Comparison of ENCODE assay signal across 20 cellular contexts in the genomic region with DNA sequence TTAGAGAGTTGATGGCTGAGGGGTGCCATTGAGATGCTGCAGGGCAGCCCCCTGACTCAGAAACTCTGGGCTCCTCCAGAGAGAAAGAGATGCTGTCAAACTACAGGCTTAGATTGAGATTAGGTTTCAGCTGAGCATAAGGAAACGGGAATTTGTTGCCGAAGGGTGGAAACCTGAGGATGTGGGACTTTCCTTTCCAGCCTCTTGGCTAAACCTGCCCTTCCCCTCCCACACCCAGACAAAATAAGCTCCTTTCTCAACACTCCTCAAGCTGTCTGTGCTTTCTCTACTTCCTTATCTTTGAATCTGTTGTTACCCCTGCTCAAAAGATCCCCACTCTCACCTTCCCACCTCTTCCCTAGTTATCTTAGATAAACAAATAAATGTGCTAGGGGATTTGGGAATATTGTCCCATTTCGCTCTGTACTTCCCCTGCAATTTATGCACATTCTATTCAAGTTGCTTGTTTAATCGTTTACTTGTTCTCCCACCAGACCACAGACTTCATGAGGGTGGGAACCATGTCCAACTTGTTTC. TPM values are rescaled to one million over a fixed set of nuclear protein-coding genes. Genes with fewer than 3 reads are reported as not detected.
"Had no signal": no experiment of that assay in that cellular context is flagged by ENCODE, and none has a peak within 500 bp of the region (broad histone marks: within the 10 kb centered on the region; RNA-seq: fewer than 3 reads in every experiment).

No MANE protein-coding gene starts in this region.

- H3K4me1 Mint-ChIP-seq: activated naive CD4-positive, alpha-beta T cell treated with anti-CD3 and anti-CD28 coated beads, Interleukin-2, amount 10 ng/mL, durations not matched to agents 7 days and 5 days; stimulated activated effector memory CD8-positive, alpha-beta T cell treated with anti-CD3 and anti-CD28 coated beads, Interleukin-12 subunit alpha, Interleukin-12 subunit beta, amount 100 ng/mL, for 72 hours had no signal

- H3K27ac ChIP-seq: brain microvascular endothelial cell, left lung, ovary, sigmoid colon, thoracic aorta, VCaP had no signal

- H3K9me3 Mint-ChIP-seq: activated naive CD4-positive, alpha-beta T cell treated with anti-CD3 and anti-CD28 coated beads, Interleukin-2, amount 10 ng/mL, durations not matched to agents 7 days and 5 days; stimulated activated effector memory CD8-positive, alpha-beta T cell treated with anti-CD3 and anti-CD28 coated beads, Interleukin-12 subunit alpha, Interleukin-12 subunit beta, amount 100 ng/mL, for 72 hours had no signal

- H3K27me3 Mint-ChIP-seq: activated naive CD4-positive, alpha-beta T cell treated with anti-CD3 and anti-CD28 coated beads, Interleukin-2, amount 10 ng/mL, durations not matched to agents 7 days and 5 days had no signal

- H3K27me3 ChIP-seq: brain microvascular endothelial cell, ovary, sigmoid colon had no signal

- ATAC-seq: left lung; stimulated activated effector memory CD8-positive, alpha-beta T cell treated with anti-CD3 and anti-CD28 coated beads, Interleukin-12 subunit alpha, Interleukin-12 subunit beta, amount 100 ng/mL, for 72 hours had no signal

- H3K4me3 Mint-ChIP-seq: activated naive CD4-positive, alpha-beta T cell treated with anti-CD3 and anti-CD28 coated beads, Interleukin-2, amount 10 ng/mL, durations not matched to agents 7 days and 5 days; stimulated activated effector memory CD8-positive, alpha-beta T cell treated with anti-CD3 and anti-CD28 coated beads, Interleukin-12 subunit alpha, Interleukin-12 subunit beta, amount 100 ng/mL, for 72 hours had no signal

- H3K36me3 ChIP-seq: brain microvascular endothelial cell, left lung, ovary, sigmoid colon, thoracic aorta had no signal

- DNase-seq: activated CD4-positive, alpha-beta T cell treated with anti-CD3 and anti-CD28 coated beads, Interleukin-2, amount 50 U/mL, for 1 hour; activated CD4-positive, CD25-positive, alpha-beta regulatory T cell treated with anti-CD3 and anti-CD28 coated beads, Interleukin-2, amount 50 U/mL, for 72 hours; activated CD8-positive, alpha-beta memory T cell treated with anti-CD3 and anti-CD28 coated beads for 24 hours; activated CD8-positive, alpha-beta memory T cell treated with anti-CD3 and anti-CD28 coated beads, Interleukin-2, amount 50 U/mL, for 48 hours; activated effector memory CD4-positive, alpha-beta T cell treated with Interleukin-2 at 50 U/mL for 16 hours; activated naive CD4-positive, alpha-beta T cell treated with anti-CD3 and anti-CD28 coated beads, Interleukin-2, amount 10 ng/mL, durations not matched to agents 7 days and 5 days; activated T-cell treated with anti-CD3 and anti-CD28 coated beads, Interleukin-2, amount 50 U/mL, for 48 hours; aorta; brain microvascular endothelial cell; cerebellar nuclear complex; effector CD4-positive, alpha-beta T cell; hippocampal formation; left lung; ovary; sigmoid colon; stimulated activated CD4-positive, alpha-beta T cell treated with anti-CD3 and anti-CD28 coated beads, Interleukin-4, amount 100 ng/mL, for 24 hours had no signal

- H3K9me3 ChIP-seq: left lung, ovary, sigmoid colon, thoracic aorta had no signal

- H3K36me3 Mint-ChIP-seq: activated naive CD4-positive, alpha-beta T cell treated with anti-CD3 and anti-CD28 coated beads, Interleukin-2, amount 10 ng/mL, durations not matched to agents 7 days and 5 days; stimulated activated effector memory CD8-positive, alpha-beta T cell treated with anti-CD3 and anti-CD28 coated beads, Interleukin-12 subunit alpha, Interleukin-12 subunit beta, amount 100 ng/mL, for 72 hours had no signal

- H3K27ac Mint-ChIP-seq: activated naive CD4-positive, alpha-beta T cell treated with anti-CD3 and anti-CD28 coated beads, Interleukin-2, amount 10 ng/mL, durations not matched to agents 7 days and 5 days; stimulated activated effector memory CD8-positive, alpha-beta T cell treated with anti-CD3 and anti-CD28 coated beads, Interleukin-12 subunit alpha, Interleukin-12 subunit beta, amount 100 ng/mL, for 72 hours had no signal

- H3K4me3 ChIP-seq: left lung, ovary, sigmoid colon, thoracic aorta had no signal

- H3K4me1 ChIP-seq: left lung, sigmoid colon had no signal

RNA-seq across cellular contexts. Expression of a gene that starts 30.6 kb away (rescaled TPM):
- total RNA-seq: T-helper 1 cell treated with Interleukin-12 subunit alpha and Interleukin-12 subunit beta and Interleukin-4 antibody, amounts not matched to agents 30 ng/mL and 1 ng/mL, for 36 hours had no signal
